In the genomic region with DNA sequence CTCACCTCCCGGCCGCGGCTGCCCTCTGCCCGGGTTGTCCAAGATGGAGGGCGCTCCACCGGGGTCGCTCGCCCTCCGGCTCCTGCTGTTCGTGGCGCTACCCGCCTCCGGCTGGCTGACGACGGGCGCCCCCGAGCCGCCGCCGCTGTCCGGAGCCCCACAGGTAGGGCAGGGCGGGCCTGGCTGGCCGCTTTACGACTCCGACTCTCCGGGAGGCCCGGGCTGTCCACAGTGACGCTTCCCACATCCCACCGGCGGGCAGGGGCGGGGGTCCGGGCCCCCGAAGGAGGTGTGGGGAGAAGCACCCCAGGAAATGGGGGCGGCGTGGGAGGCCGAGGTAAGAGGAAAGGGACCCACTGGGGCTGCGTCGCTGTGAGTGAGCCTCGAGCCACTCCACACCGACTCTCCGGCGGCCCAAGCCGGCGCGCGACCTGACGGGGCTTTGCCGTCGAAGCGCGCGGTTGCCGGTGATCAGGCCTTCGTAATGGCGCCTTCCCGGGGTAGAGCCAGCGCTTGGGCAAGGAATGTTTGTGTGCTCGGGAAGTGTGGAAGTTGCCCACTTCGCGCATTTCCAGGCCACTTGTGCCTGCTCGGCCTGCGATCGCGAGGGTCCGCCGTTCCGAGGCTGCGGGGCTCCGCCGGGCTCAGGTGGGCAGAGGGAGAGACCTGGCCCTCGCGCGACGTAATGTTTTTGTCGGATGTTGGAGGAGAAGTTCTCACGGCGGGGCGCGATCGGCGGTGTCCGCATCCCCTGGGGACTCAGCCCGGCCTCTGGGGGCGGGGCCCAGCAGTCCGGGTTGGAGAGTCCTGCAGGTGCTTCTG, we compare ENCODE assay signal across 1 cellular context.
TF ChIP-seq lines count a peak whose summit lies in the region.

A gene with protein sequence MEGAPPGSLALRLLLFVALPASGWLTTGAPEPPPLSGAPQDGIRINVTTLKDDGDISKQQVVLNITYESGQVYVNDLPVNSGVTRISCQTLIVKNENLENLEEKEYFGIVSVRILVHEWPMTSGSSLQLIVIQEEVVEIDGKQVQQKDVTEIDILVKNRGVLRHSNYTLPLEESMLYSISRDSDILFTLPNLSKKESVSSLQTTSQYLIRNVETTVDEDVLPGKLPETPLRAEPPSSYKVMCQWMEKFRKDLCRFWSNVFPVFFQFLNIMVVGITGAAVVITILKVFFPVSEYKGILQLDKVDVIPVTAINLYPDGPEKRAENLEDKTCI (plus strand): TSS at position 4 of the 822 bp plus-strand sequence. CDS start 40 bp downstream, at position 44.

TF ChIP-seq in K562, 482 proteins besides CTCF, POLR2A, EP300 and RAD21 (continued from another document and continues in another):
- TF ChIP-seq, protein P1, sequence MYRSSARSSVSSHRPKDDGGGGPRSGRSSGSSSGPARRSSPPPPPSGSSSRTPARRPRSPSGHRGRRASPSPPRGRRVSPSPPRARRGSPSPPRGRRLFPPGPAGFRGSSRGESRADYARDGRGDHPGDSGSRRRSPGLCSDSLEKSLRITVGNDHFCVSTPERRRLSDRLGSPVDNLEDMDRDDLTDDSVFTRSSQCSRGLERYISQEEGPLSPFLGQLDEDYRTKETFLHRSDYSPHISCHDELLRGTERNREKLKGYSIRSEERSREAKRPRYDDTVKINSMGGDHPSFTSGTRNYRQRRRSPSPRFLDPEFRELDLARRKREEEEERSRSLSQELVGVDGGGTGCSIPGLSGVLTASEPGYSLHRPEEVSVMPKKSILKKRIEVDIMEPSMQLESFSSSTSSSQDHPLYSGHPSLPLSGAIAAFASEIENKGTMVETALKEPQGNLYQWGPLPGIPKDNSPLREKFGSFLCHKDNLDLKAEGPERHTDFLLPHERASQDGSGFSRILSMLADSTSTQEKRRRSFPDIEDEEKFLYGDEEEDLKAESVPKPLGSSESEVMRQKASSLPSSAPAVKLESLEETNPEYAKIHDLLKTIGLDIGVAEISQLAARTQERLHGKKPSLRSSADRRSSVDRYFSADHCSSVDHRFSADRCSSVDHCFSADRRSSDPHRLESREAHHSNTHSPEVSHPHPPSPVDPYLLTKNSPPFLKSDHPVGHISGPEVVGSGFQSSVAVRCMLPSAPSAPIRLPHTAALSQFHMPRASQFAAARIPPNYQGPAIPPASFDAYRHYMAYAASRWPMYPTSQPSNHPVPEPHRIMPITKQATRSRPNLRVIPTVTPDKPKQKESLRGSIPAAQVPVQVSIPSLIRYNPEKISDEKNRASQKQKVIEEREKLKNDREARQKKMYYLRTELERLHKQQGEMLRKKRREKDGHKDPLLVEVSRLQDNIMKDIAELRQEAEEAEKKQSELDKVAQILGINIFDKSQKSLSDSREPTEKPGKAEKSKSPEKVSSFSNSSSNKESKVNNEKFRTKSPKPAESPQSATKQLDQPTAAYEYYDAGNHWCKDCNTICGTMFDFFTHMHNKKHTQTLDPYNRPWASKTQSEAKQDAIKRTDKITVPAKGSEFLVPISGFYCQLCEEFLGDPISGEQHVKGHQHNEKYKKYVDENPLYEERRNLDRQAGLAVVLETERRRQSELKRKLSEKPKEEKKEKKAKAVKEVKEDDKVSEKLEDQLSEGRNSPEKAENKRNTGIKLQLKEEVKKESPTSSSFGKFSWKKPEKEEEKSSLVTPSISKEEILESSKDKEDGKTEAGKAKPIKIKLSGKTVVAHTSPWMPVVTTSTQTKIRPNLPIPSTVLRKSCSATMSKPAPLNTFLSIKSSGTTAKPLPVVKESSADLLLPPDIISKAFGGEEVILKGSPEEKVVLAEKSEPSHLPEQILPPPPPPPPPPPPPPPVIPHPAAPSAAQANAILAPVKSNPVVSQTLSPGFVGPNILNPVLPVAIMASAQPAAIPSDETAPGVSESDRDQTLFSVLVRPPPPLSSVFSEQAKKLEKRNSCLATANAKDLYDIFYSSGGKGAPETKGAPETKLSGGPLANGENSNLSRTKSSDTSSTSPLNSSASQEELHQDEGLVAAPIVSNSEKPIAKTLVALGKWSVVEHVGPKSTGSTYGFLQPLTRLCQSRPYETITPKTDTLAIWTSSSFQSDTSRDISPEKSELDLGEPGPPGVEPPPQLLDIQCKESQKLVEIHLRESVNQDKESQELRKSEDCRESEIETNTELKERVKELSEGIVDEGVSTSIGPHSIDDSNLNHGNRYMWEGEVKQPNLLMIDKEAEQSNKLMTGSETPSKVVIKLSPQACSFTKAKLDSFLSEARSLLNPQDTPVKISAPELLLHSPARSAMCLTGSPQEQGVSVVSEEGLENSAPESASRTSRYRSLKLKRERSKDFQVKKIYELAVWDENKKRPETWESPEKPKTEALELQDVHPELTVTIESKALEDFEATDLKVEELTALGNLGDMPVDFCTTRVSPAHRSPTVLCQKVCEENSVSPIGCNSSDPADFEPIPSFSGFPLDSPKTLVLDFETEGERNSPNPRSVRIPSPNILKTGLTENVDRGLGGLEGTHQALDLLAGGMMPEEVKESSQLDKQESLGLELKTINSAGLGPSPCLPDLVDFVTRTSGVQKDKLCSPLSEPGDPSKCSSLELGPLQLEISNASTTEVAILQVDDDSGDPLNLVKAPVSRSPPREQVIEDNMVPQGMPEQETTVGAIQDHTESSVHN (IDR thresholded peaks at IDR 0.05; ENCODE audit: borderline replicate concordance in 1 of 2, low read depth in 1 of 2), result no peak
- TF ChIP-seq ZNF589 (CRISPR knock-in tag; IDR thresholded peaks at IDR 0.05; ENCODE audit: low read depth), result no peak
- no peak for TF ChIP-seq ZNF217 (CRISPR knock-in tag; IDR thresholded peaks at IDR 0.05)
- TF ChIP-seq KDM4B (IDR thresholded peaks at IDR 0.05; ENCODE audit: borderline replicate concordance in 2 of 2, low read depth in 1 of 2), result no peak
- no peak for TF ChIP-seq MCM2 (IDR thresholded peaks at IDR 0.05; ENCODE audit: low read depth)
- TF ChIP-seq CHD2 (IDR thresholded peaks at IDR 0.05; ENCODE audit: low read depth, low read length), result no peak
- TF ChIP-seq, protein P2, sequence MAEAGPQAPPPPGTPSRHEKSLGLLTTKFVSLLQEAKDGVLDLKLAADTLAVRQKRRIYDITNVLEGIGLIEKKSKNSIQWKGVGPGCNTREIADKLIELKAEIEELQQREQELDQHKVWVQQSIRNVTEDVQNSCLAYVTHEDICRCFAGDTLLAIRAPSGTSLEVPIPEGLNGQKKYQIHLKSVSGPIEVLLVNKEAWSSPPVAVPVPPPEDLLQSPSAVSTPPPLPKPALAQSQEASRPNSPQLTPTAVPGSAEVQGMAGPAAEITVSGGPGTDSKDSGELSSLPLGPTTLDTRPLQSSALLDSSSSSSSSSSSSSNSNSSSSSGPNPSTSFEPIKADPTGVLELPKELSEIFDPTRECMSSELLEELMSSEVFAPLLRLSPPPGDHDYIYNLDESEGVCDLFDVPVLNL (CRISPR knock-in tag; IDR thresholded peaks at IDR 0.05; ENCODE audit: low read depth), result no peak
- TF ChIP-seq POLR2G (IDR thresholded peaks at IDR 0.05; ENCODE audit: low read depth, low read length), result peak; percentile 93
- TF ChIP-seq HIVEP1 (CRISPR knock-in tag; IDR thresholded peaks at IDR 0.05), result no peak
- TF ChIP-seq ZNF3 (CRISPR knock-in tag; IDR thresholded peaks at IDR 0.05), result no peak
- TF ChIP-seq ZNF445 (CRISPR knock-in tag; IDR thresholded peaks at IDR 0.05; ENCODE audit: low read depth), result no peak
- no peak for TF ChIP-seq ELF4 (CRISPR knock-in tag; IDR thresholded peaks at IDR 0.05)
- no peak for TF ChIP-seq BDP1 (IDR thresholded peaks at IDR 0.05; ENCODE audit: insufficient read depth, insufficient read length)
- no peak for TF ChIP-seq ZNF696 (CRISPR knock-in tag; conservative IDR thresholded peaks at IDR 0.05)
- TF ChIP-seq SMARCA5 (IDR thresholded peaks at IDR 0.05), result no peak
- 0 out of 2 replicates have a peak, but pooled peaks have one; percentile 15 for TF ChIP-seq MYC (IDR thresholded peaks at IDR 0.05; ENCODE audit: low read depth, low read length)
- peak; percentile 78; the same call in 1 of the 2 replicates for TF ChIP-seq MYC (CRISPR knock-in tag; IDR thresholded peaks at IDR 0.05; ENCODE audit: borderline replicate concordance, low read depth)
- peak; percentile 44; the same call in 1 of the 2 replicates for TF ChIP-seq EP400 (IDR thresholded peaks at IDR 0.05)
- TF ChIP-seq, protein P3, sequence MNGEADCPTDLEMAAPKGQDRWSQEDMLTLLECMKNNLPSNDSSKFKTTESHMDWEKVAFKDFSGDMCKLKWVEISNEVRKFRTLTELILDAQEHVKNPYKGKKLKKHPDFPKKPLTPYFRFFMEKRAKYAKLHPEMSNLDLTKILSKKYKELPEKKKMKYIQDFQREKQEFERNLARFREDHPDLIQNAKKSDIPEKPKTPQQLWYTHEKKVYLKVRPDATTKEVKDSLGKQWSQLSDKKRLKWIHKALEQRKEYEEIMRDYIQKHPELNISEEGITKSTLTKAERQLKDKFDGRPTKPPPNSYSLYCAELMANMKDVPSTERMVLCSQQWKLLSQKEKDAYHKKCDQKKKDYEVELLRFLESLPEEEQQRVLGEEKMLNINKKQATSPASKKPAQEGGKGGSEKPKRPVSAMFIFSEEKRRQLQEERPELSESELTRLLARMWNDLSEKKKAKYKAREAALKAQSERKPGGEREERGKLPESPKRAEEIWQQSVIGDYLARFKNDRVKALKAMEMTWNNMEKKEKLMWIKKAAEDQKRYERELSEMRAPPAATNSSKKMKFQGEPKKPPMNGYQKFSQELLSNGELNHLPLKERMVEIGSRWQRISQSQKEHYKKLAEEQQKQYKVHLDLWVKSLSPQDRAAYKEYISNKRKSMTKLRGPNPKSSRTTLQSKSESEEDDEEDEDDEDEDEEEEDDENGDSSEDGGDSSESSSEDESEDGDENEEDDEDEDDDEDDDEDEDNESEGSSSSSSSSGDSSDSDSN (IDR thresholded peaks at IDR 0.05; ENCODE audit: borderline replicate concordance in 1 of 2, low read depth in 2 of 2, low read length in 2 of 2), result peak; percentile 50 to 71; a peak in 2 of 4 replicates
- TF ChIP-seq ESRRB (CRISPR knock-in tag; IDR thresholded peaks at IDR 0.05; ENCODE audit: borderline replicate concordance), result no peak
- TF ChIP-seq HSF4 (CRISPR knock-in tag; IDR thresholded peaks at IDR 0.05; ENCODE audit: borderline replicate concordance), result no peak
- TF ChIP-seq, protein P4, sequence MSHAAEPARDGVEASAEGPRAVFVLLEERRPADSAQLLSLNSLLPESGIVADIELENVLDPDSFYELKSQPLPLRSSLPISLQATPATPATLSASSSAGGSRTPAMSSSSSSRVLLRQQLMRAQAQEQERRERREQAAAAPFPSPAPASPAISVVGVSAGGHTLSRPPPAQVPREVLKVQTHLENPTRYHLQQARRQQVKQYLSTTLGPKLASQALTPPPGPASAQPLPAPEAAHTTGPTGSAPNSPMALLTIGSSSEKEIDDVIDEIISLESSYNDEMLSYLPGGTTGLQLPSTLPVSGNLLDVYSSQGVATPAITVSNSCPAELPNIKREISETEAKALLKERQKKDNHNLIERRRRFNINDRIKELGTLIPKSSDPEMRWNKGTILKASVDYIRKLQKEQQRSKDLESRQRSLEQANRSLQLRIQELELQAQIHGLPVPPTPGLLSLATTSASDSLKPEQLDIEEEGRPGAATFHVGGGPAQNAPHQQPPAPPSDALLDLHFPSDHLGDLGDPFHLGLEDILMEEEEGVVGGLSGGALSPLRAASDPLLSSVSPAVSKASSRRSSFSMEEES (CRISPR knock-in tag; IDR thresholded peaks at IDR 0.05), result no peak
- TF ChIP-seq, protein P5, sequence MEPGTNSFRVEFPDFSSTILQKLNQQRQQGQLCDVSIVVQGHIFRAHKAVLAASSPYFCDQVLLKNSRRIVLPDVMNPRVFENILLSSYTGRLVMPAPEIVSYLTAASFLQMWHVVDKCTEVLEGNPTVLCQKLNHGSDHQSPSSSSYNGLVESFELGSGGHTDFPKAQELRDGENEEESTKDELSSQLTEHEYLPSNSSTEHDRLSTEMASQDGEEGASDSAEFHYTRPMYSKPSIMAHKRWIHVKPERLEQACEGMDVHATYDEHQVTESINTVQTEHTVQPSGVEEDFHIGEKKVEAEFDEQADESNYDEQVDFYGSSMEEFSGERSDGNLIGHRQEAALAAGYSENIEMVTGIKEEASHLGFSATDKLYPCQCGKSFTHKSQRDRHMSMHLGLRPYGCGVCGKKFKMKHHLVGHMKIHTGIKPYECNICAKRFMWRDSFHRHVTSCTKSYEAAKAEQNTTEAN (CRISPR knock-in tag; IDR thresholded peaks at IDR 0.05), result peak; percentile 81; the same call in 1 of the 2 replicates
- peak; percentile 90 for TF ChIP-seq NCOA6 (IDR thresholded peaks at IDR 0.05)
- no peak; the same call in 1 of the 2 replicates for TF ChIP-seq ZBTB1 (CRISPR knock-in tag; IDR thresholded peaks at IDR 0.05; ENCODE audit: borderline replicate concordance, low read depth)
- TF ChIP-seq TEAD1 (CRISPR knock-in tag; IDR thresholded peaks at IDR 0.05), result peak in 1 of 2 experiments; percentile 67; a peak in 1 of 4 replicates
- no peak for TF ChIP-seq PTRF (tag; IDR thresholded peaks at IDR 0.05)
- TF ChIP-seq CBX8 (IDR thresholded peaks at IDR 0.05; ENCODE audit: borderline replicate concordance, extremely low read depth, low read depth, low read length, poor library complexity, severe bottlenecking), result no peak
- peak; percentile 23 for TF ChIP-seq ERF (CRISPR knock-in tag; IDR thresholded peaks at IDR 0.05)
- TF ChIP-seq SMARCC2 (IDR thresholded peaks at IDR 0.05; ENCODE audit: low read depth), result no peak; the same call in 1 of the 2 replicates
- peak; percentile 55 for TF ChIP-seq PHF20 (IDR thresholded peaks at IDR 0.05; ENCODE audit: partially characterized antibody)
- TF ChIP-seq, protein P6, sequence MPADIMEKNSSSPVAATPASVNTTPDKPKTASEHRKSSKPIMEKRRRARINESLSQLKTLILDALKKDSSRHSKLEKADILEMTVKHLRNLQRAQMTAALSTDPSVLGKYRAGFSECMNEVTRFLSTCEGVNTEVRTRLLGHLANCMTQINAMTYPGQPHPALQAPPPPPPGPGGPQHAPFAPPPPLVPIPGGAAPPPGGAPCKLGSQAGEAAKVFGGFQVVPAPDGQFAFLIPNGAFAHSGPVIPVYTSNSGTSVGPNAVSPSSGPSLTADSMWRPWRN (IDR thresholded peaks at IDR 0.05; ENCODE audit: low read depth), result no peak
- no peak for TF ChIP-seq NFIX (CRISPR knock-in tag; IDR thresholded peaks at IDR 0.05; ENCODE audit: low read depth)
- TF ChIP-seq, protein P7, sequence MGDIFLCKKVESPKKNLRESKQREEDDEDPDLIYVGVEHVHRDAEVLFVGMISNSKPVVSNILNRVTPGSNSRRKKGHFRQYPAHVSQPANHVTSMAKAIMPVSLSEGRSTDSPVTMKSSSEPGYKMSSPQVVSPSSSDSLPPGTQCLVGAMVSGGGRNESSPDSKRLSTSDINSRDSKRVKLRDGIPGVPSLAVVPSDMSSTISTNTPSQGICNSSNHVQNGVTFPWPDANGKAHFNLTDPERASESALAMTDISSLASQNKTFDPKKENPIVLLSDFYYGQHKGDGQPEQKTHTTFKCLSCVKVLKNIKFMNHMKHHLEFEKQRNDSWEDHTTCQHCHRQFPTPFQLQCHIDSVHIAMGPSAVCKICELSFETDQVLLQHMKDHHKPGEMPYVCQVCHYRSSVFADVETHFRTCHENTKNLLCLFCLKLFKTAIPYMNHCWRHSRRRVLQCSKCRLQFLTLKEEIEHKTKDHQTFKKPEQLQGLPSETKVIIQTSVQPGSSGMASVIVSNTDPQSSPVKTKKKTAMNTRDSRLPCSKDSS (IDR thresholded peaks at IDR 0.05; ENCODE audit: low read depth, partially characterized antibody), result no peak
- TF ChIP-seq ZNF140 (CRISPR knock-in tag; IDR thresholded peaks at IDR 0.05), result no peak
- no peak for TF ChIP-seq ZFP1 (CRISPR knock-in tag; IDR thresholded peaks at IDR 0.05)
- TF ChIP-seq ZNF197 (CRISPR knock-in tag; IDR thresholded peaks at IDR 0.05; ENCODE audit: low read depth), result no peak
- TF ChIP-seq NFE2L1 (tag; IDR thresholded peaks at IDR 0.05; ENCODE audit: borderline replicate concordance, low read depth), result no peak
- TF ChIP-seq, protein P8, sequence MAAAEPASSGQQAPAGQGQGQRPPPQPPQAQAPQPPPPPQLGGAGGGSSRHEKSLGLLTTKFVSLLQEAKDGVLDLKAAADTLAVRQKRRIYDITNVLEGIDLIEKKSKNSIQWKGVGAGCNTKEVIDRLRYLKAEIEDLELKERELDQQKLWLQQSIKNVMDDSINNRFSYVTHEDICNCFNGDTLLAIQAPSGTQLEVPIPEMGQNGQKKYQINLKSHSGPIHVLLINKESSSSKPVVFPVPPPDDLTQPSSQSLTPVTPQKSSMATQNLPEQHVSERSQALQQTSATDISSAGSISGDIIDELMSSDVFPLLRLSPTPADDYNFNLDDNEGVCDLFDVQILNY (CRISPR knock-in tag; IDR thresholded peaks at IDR 0.05), result peak; percentile 63; the same call in 1 of the 2 replicates
